In genomic region chr6:53032853-53033252, GRCh38 we compare ENCODE assay signal across 19 cellular contexts. TPM values are rescaled to one million over a fixed set of nuclear protein-coding genes. Genes with fewer than 3 reads are reported as not detected.
DNase-seq lines count a peak whose midpoint lies in the region; ATAC-seq, FAIRE-seq and TF ChIP-seq lines count a peak whose summit lies in the region.
"Had no signal": no experiment of that assay in that cellular context is flagged by ENCODE, and none has a peak within 500 bp of the region (broad histone marks: within the 10 kb centered on the region; RNA-seq: fewer than 3 reads in every experiment).

No MANE protein-coding gene starts in this region.

- no peaks in the 10 kb centered on the region for H3K9me3 ChIP-seq in endodermal cell (ENCODE audit: control insufficient read depth, low read length)

- H3K9ac ChIP-seq in rectal smooth muscle tissue (ENCODE audit: low read length) (no peak overlapping the region), endodermal cell (ENCODE audit: extremely low read depth, low read length, poor library complexity, severe bottlenecking) (no peak overlapping the region)

- no peaks in the 10 kb centered on the region for H3K27me3 ChIP-seq in rectal smooth muscle tissue (ENCODE audit: control insufficient read depth, insufficient read depth, low read length)
- H3K27me3 ChIP-seq in endodermal cell (ENCODE audit: control insufficient read depth, insufficient read depth, low read length, poor library complexity, severe bottlenecking): no peaks in the 10 kb centered on the region

- H3K4me3 Mint-ChIP-seq in endodermal cell: no peak overlapping the region
- H3K4me3 Mint-ChIP-seq: activated naive CD8-positive, alpha-beta T cell treated with anti-CD3 and anti-CD28 coated beads for 36 hours; dendritic cell treated with granulocyte-macrophage colony-stimulating factor and Interleukin-4, amounts not matched to agents 40 ng/mL and 50 ng/mL, for 4 days; naive thymus-derived CD8-positive, alpha-beta T cell; stimulated activated naive CD8-positive, alpha-beta T cell treated with anti-CD3 and anti-CD28 coated beads, Interleukin-15, Interleukin-2, amounts not matched to agents 100 ng/mL and 50 ng/mL, for 24 hours; T-cell had no signal

- DNase-seq in AG20443 (ENCODE audit: low spot score): peak; percentile 19
- peak; percentile 52 for DNase-seq in astrocyte of the spinal cord (ENCODE audit: low read depth, low spot score)
- DNase-seq in head of caudate nucleus: peak in 39 of 42 donors; percentile 19 to 84 (median 54)
- no peak for DNase-seq in endodermal cell
- DNase-seq in SW480 (ENCODE audit: low spot score): no peak
- no peak for DNase-seq in H54 (ENCODE audit: insufficient read length, low spot score)
- DNase-seq: activated CD8-positive, alpha-beta memory T cell treated with anti-CD3 and anti-CD28 coated beads, Interleukin-2, amount 50 U/mL, for 48 hours; activated naive CD8-positive, alpha-beta T cell treated with anti-CD3 and anti-CD28 coated beads for 36 hours; HCEC 1CT; kidney glomerular epithelial cell; naive thymus-derived CD8-positive, alpha-beta T cell; NCI-H1417; NCI-H446; T-cell had no signal

- no peaks in the 10 kb centered on the region for H3K27me3 Mint-ChIP-seq in endodermal cell (ENCODE audit: insufficient read depth)
- H3K27me3 Mint-ChIP-seq: activated naive CD8-positive, alpha-beta T cell treated with anti-CD3 and anti-CD28 coated beads for 36 hours; dendritic cell treated with granulocyte-macrophage colony-stimulating factor and Interleukin-4, amounts not matched to agents 40 ng/mL and 50 ng/mL, for 4 days; naive thymus-derived CD8-positive, alpha-beta T cell; stimulated activated naive CD8-positive, alpha-beta T cell treated with anti-CD3 and anti-CD28 coated beads, Interleukin-15, Interleukin-2, amounts not matched to agents 100 ng/mL and 50 ng/mL, for 24 hours; T-cell had no signal

- no peaks in the 10 kb centered on the region for H3K9me3 Mint-ChIP-seq in endodermal cell
- H3K9me3 Mint-ChIP-seq: activated naive CD8-positive, alpha-beta T cell treated with anti-CD3 and anti-CD28 coated beads for 36 hours; dendritic cell treated with granulocyte-macrophage colony-stimulating factor and Interleukin-4, amounts not matched to agents 40 ng/mL and 50 ng/mL, for 4 days; naive thymus-derived CD8-positive, alpha-beta T cell; stimulated activated naive CD8-positive, alpha-beta T cell treated with anti-CD3 and anti-CD28 coated beads, Interleukin-15, Interleukin-2, amounts not matched to agents 100 ng/mL and 50 ng/mL, for 24 hours; T-cell had no signal

- no peak for TF ChIP-seq POLR2A in H54 (IDR thresholded peaks at IDR 0.05; ENCODE audit: low read depth, low read length)

- H3K27ac ChIP-seq in rectal smooth muscle tissue (ENCODE audit: low read depth, low read length) (peak overlapping the region; percentile 66), endodermal cell (ENCODE audit: low read depth, low read length) (no peak overlapping the region)

- H3K4me1 Mint-ChIP-seq in endodermal cell: peaks cover 11% of the 10 kb centered on the region
- H3K4me1 Mint-ChIP-seq: T-cell had no signal

- H3K36me3 ChIP-seq in rectal smooth muscle tissue (ENCODE audit: control insufficient read depth, insufficient read depth, low read length) (peaks cover 19% of the 10 kb centered on the region), endodermal cell (ENCODE audit: control insufficient read depth, insufficient read depth, low read length) (peaks cover 10% of the 10 kb centered on the region)

- in situ Hi-C loops in astrocyte of the spinal cord (cut with HindIII; ENCODE audit: low sequenced_read_pairs): no loop called here

- peaks cover 28% of the 10 kb centered on the region for H3K36me3 Mint-ChIP-seq in endodermal cell (ENCODE audit: low read depth)

- intact Hi-C loops in head of caudate nucleus (cut with DNase I): no loop called here

- 91 to 100% methylated on average over 2 to 4 of the region's 4 CpGs for WGBS in endodermal cell (ENCODE audit: insufficient coverage in 1 of 2, insufficient read length in 1 of 2), 2 experiments

- H3K27ac Mint-ChIP-seq in endodermal cell: no peak overlapping the region
- H3K27ac Mint-ChIP-seq: activated naive CD8-positive, alpha-beta T cell treated with anti-CD3 and anti-CD28 coated beads for 36 hours; dendritic cell treated with granulocyte-macrophage colony-stimulating factor and Interleukin-4, amounts not matched to agents 40 ng/mL and 50 ng/mL, for 4 days; naive thymus-derived CD8-positive, alpha-beta T cell; stimulated activated naive CD8-positive, alpha-beta T cell treated with anti-CD3 and anti-CD28 coated beads, Interleukin-15, Interleukin-2, amounts not matched to agents 100 ng/mL and 50 ng/mL, for 24 hours; T-cell had no signal

- no peak for FAIRE-seq in H54 (lab: Jason Lieb, UNC)

- ATAC-seq in GM18907 (IDR thresholded peaks at IDR 0.05; ENCODE audit: unreplicated experiment): no peak
- ATAC-seq: naive thymus-derived CD8-positive, alpha-beta T cell; T-cell had no signal

- H3K4me1 ChIP-seq in rectal smooth muscle tissue (ENCODE audit: control insufficient read depth, insufficient read depth, low read length) (peaks cover 13% of the 10 kb centered on the region), endodermal cell (ENCODE audit: control insufficient read depth, insufficient read depth, low read length) (no peaks in the 10 kb centered on the region)

- TF ChIP-seq CTCF in astrocyte of the spinal cord (IDR thresholded peaks at IDR 0.05; ENCODE audit: low read depth, low read length) (no peak), endodermal cell (conservative IDR thresholded peaks at IDR 0.05) (no peak)

- H3K4me3 ChIP-seq in astrocyte of the spinal cord (ENCODE audit: low read depth, low read length) (no peak overlapping the region), rectal smooth muscle tissue (ENCODE audit: low read length) (no peak overlapping the region), endodermal cell (ENCODE audit: low read length) (no peak overlapping the region)
- H3K4me3 ChIP-seq: skin epidermis had no signal

RNA-seq across cellular contexts. Expression of gene CILK1, which starts 28.8 kb away (rescaled TPM):
- total RNA-seq in endodermal cell: 1 to 10 TPM; 8.1 to 8.9 TPM
- 12.4 TPM for polyA plus RNA-seq in endodermal cell (2013, experiment 1 of 2)
- 13.2 TPM for polyA plus RNA-seq in endodermal cell (2013, experiment 2 of 2)

RNA-seq across cellular contexts. Expression of gene FBXO9, which starts 32.4 kb away (rescaled TPM):
- total RNA-seq in endodermal cell: 10 to 100 TPM; 49.6 to 65.3 TPM
- 33.4 TPM for polyA plus RNA-seq in endodermal cell (2013, experiment 1 of 2)
- polyA plus RNA-seq in endodermal cell (2013, experiment 2 of 2): 27.3 TPM

RNA-seq across cellular contexts. Expression of gene GSTA4, which starts 37.8 kb away (rescaled TPM):
- 10 to 100 TPM; 22.0 to 36.1 TPM for total RNA-seq in endodermal cell
- polyA plus RNA-seq in endodermal cell (2013, experiment 1 of 2): 91.0 TPM
- polyA plus RNA-seq in endodermal cell (2013, experiment 2 of 2): 77.5 TPM

Comparison
In these comparisons a context has a peak if more than half of its experiments do, and no peak if none do; other contexts are left out.
1. DNase-seq: peak in AG20443 (single experiment), astrocyte of the spinal cord (single experiment) and head of caudate nucleus (39 of 42); none in endodermal cell (single experiment), SW480 (single experiment) and H54 (single experiment).